ENCODE assay signal across 17 cellular contexts in genomic region chr4:166162327-166162726, GRCh38.
DNase-seq lines count a peak whose midpoint lies in the region; TF ChIP-seq lines count a peak whose summit lies in the region.
"Had no signal": no experiment of that assay in that cellular context is flagged by ENCODE, and none has a peak within 500 bp of the region (broad histone marks: within the 10 kb centered on the region; RNA-seq: fewer than 3 reads in every experiment).

No MANE protein-coding gene starts in this region.

- H3K4me1 Mint-ChIP-seq in HFFc6 (ENCODE audit: low read depth), result peaks cover 27% of the 10 kb centered on the region; the same call in 1 of the 2 replicates
- no peaks in the 10 kb centered on the region for H3K4me1 Mint-ChIP-seq in activated CD4-positive, alpha-beta T cell treated with anti-CD3 and anti-CD28 coated beads, Interleukin-2, amount 10 ng/mL, durations not matched to agents 7 days and 5 days
- H3K4me1 Mint-ChIP-seq: B cell; CD4-positive, CD25-positive, alpha-beta regulatory T cell; H9 had no signal

- DNase-seq in HFFc6, result no peak
- peak; percentile 2 for DNase-seq in NAMALWA (ENCODE audit: low spot score)
- no peak for DNase-seq in SK-N-DZ (ENCODE audit: low spot score)
- DNase-seq in activated CD4-positive, alpha-beta T cell treated with anti-CD3 and anti-CD28 coated beads, Interleukin-2, amount 10 ng/mL, durations not matched to agents 7 days and 5 days, result no peak
- DNase-seq in ecto neural progenitor cell (ENCODE audit: low spot score), result no peak
- DNase-seq: Caco-2; CD4-positive, CD25-positive, alpha-beta regulatory T cell; CD8-positive, alpha-beta T cell; DMS153; DND-41; H9 had no signal

- no peaks in the 10 kb centered on the region for H3K36me3 ChIP-seq in neural cell (ENCODE audit: insufficient read depth, low read length)
- H3K36me3 ChIP-seq: BLaER1 had no signal

- no peak overlapping the region for H3K9ac ChIP-seq in neural cell (ENCODE audit: low read length)
- H3K9ac ChIP-seq: BLaER1 had no signal

- H3F3A ChIP-seq in neural cell (ENCODE audit: insufficient read depth, low read length, poor library complexity, severe bottlenecking), result no peaks in the 10 kb centered on the region

- peak; percentile 94 for TF ChIP-seq EP300 in neural cell (conservative IDR thresholded peaks at IDR 0.05; ENCODE audit: poor library complexity, severe bottlenecking)

- no peak overlapping the region for H3K4me3 ChIP-seq in neural cell (ENCODE audit: low read length)
- H3K4me3 ChIP-seq: BLaER1, GM23338 had no signal

- no peak for TF ChIP-seq CTCF in HFFc6 (IDR thresholded peaks at IDR 0.05)
- TF ChIP-seq CTCF in neural cell (IDR thresholded peaks at IDR 0.05; ENCODE audit: poor library complexity, severe bottlenecking), result no peak

- H2AFZ ChIP-seq in neural cell (ENCODE audit: low read depth, low read length), result no peak overlapping the region
- H2AFZ ChIP-seq: GM23338 had no signal

- H3K4me2 ChIP-seq in neural cell (ENCODE audit: low read length), result no peak overlapping the region
- H3K4me2 ChIP-seq: BLaER1, GM23338 had no signal

- H3K9me3 Mint-ChIP-seq in HFFc6, result peaks cover 9% of the 10 kb centered on the region
- no peaks in the 10 kb centered on the region for H3K9me3 Mint-ChIP-seq in activated CD4-positive, alpha-beta T cell treated with anti-CD3 and anti-CD28 coated beads, Interleukin-2, amount 10 ng/mL, durations not matched to agents 7 days and 5 days
- H3K9me3 Mint-ChIP-seq: CD8-positive, alpha-beta T cell; GM23338; H9 had no signal

- no peaks in the 10 kb centered on the region for H3K79me2 ChIP-seq in neural cell (replicated peaks; ENCODE audit: insufficient read depth, low read length)

- no peak overlapping the region for H3K27ac ChIP-seq in neural cell (ENCODE audit: low read length)
- H3K27ac ChIP-seq: 22Rv1, BLaER1, C4-2B had no signal

- H3K4me3 Mint-ChIP-seq in HFFc6, result peak overlapping the region; percentile 64; the same call in 1 of the 2 replicates
- H3K4me3 Mint-ChIP-seq in activated CD4-positive, alpha-beta T cell treated with anti-CD3 and anti-CD28 coated beads, Interleukin-2, amount 10 ng/mL, durations not matched to agents 7 days and 5 days, result no peak overlapping the region
- H3K4me3 Mint-ChIP-seq: B cell; CD4-positive, CD25-positive, alpha-beta regulatory T cell; CD8-positive, alpha-beta T cell; GM23338; H9 had no signal

- no peaks in the 10 kb centered on the region for H4K20me1 ChIP-seq in neural cell (ENCODE audit: insufficient read depth)
- H4K20me1 ChIP-seq: BLaER1 had no signal

- H3K9me2 ChIP-seq in neural cell (ENCODE audit: insufficient read depth, low read length), result no peaks in the 10 kb centered on the region

- TF ChIP-seq RAD21 in neural cell (conservative IDR thresholded peaks at IDR 0.05), result no peak

- peaks cover 5% of the 10 kb centered on the region; the same call in 1 of the 2 replicates for H3K36me3 Mint-ChIP-seq in HFFc6 (ENCODE audit: low read depth)
- H3K36me3 Mint-ChIP-seq in activated CD4-positive, alpha-beta T cell treated with anti-CD3 and anti-CD28 coated beads, Interleukin-2, amount 10 ng/mL, durations not matched to agents 7 days and 5 days (ENCODE audit: low read depth), result no peaks in the 10 kb centered on the region
- H3K36me3 Mint-ChIP-seq: CD4-positive, CD25-positive, alpha-beta regulatory T cell; CD8-positive, alpha-beta T cell had no signal

- POLR2A ChIA-PET in activated CD4-positive, alpha-beta T cell treated with anti-CD3 and anti-CD28 coated beads, Interleukin-2, amount 10 ng/mL, durations not matched to agents 7 days and 5 days (lab: Charles Lee), result no interaction called here

- peaks cover 3% of the 10 kb centered on the region; the same call in 1 of the 2 replicates for H3K27me3 Mint-ChIP-seq in HFFc6 (ENCODE audit: insufficient read depth)
- H3K27me3 Mint-ChIP-seq in activated CD4-positive, alpha-beta T cell treated with anti-CD3 and anti-CD28 coated beads, Interleukin-2, amount 10 ng/mL, durations not matched to agents 7 days and 5 days, result no peaks in the 10 kb centered on the region
- H3K27me3 Mint-ChIP-seq: B cell; CD4-positive, CD25-positive, alpha-beta regulatory T cell had no signal

- H3K27ac Mint-ChIP-seq in HFFc6, result no peak overlapping the region
- no peak overlapping the region for H3K27ac Mint-ChIP-seq in activated CD4-positive, alpha-beta T cell treated with anti-CD3 and anti-CD28 coated beads, Interleukin-2, amount 10 ng/mL, durations not matched to agents 7 days and 5 days
- H3K27ac Mint-ChIP-seq: B cell; CD4-positive, CD25-positive, alpha-beta regulatory T cell; CD8-positive, alpha-beta T cell; GM23338; H9 had no signal

- CTCF ChIA-PET in activated CD4-positive, alpha-beta T cell treated with anti-CD3 and anti-CD28 coated beads, Interleukin-2, amount 10 ng/mL, durations not matched to agents 7 days and 5 days (lab: Charles Lee), result no interaction called here

- no peaks in the 10 kb centered on the region for H3K27me3 ChIP-seq in neural cell (ENCODE audit: insufficient read depth, low read depth, low read length)
- H3K27me3 ChIP-seq: BLaER1 had no signal

- H3K9me3 ChIP-seq in neural cell (ENCODE audit: low read length), result no peaks in the 10 kb centered on the region
- H3K9me3 ChIP-seq: BLaER1 had no signal

TF ChIP-seq in neural cell, 6 proteins besides CTCF, POLR2A, EP300 and RAD21:
- no peak for TF ChIP-seq REST (IDR thresholded peaks at IDR 0.05; ENCODE audit: borderline replicate concordance)
- peak; percentile 55 for TF ChIP-seq POLR2AphosphoS5 (IDR thresholded peaks at IDR 0.05)
TF ChIP-seq in neural cell: peak in this region for 1.
